8 cellular contexts compared by ENCODE assay signal in the genomic region with DNA sequence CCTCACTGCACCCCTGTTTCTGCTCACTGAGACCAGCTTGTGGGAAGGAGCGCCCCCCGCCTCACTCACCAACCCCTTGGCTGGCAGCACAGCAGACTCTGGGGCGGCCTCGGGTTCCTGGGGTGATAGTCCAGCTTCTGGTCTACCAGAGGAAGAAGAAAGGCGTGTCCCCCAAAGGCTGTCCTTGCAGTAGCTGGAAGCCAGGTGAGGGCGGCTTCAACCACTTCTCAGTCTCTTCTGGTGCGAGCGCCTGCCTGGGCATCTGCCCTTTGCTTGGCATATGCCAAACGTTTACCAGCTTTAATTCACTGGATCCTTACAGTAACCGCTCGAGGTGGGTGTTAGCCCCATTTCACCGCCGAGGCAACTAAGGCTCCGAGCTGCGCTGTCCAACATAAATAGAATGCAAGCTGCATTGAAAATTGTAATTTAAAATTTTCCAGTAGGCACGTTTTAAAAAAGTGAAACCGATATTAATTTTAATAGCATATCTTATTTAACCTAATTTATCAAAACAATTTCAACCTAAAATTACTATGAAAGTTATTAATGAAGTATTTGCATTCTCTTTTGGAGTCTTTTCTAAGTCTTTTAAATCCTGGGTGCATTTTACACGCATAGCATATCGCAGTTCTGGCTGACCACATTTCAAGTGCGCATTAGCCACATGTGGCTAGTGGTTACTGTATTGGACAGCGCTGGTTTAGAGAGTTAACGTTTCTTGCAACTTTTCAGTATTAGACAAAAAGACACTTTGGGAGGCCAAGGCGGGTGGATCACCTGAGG. TPM values are rescaled to one million over a fixed set of nuclear protein-coding genes. Genes with fewer than 3 reads are reported as not detected.
DNase-seq lines count a peak whose midpoint lies in the region; ATAC-seq and TF ChIP-seq lines count a peak whose summit lies in the region.

No MANE protein-coding gene starts in this region.

- TF ChIP-seq EP300 in sigmoid colon (IDR thresholded peaks at IDR 0.05) = no peak

- intact Hi-C loops in sigmoid colon (cut with DNase I) = loop anchor here (2.0 to 10.0 kb wide), 7 partner anchors 64 to 778 kb away; a partner anchor contains a TSS

- peak overlapping the region; percentile 88 for H3K4me3 ChIP-seq in AG09309 (ENCODE audit: control insufficient read depth, low read depth, low read length)
- peak overlapping the region; percentile 62 to 79 for H3K4me3 ChIP-seq in right atrium auricular region
- peak overlapping the region; percentile 67 to 87 (median 82) for H3K4me3 ChIP-seq in sigmoid colon

- H3K9me3 ChIP-seq in right atrium auricular region (no peaks in the 10 kb centered on the region), sigmoid colon (no peaks in the 10 kb centered on the region)

- H3K36me3 ChIP-seq in right atrium auricular region (no peaks in the 10 kb centered on the region), sigmoid colon (peaks cover 0 to 10% (median 0%) of the 10 kb centered on the region in 4 donors)

- H3K4me1 ChIP-seq in right atrium auricular region = peaks cover 0 to 47% of the 10 kb centered on the region in 2 donors
- peaks cover 0 to 29% (median 24%) of the 10 kb centered on the region in 4 donors for H3K4me1 ChIP-seq in sigmoid colon

- H3K27me3 ChIP-seq in right atrium auricular region (no peaks in the 10 kb centered on the region), sigmoid colon (no peaks in the 10 kb centered on the region)

- H3K27ac ChIP-seq in right atrium auricular region = peak overlapping the region; percentile 96 to 98
- H3K27ac ChIP-seq in sigmoid colon = peak overlapping the region; percentile 93 to 98 (median 97)

- no peak for DNase-seq in AG09309 (ENCODE audit: low read depth)
- peak; percentile 76 for DNase-seq in NCI-H2171 treated with DMSO at 0.1 percent for 48 hours (lab: John Stamatoyannopoulos, UW)
- DNase-seq in activated naive CD8-positive, alpha-beta T cell treated with anti-CD3 and anti-CD28 coated beads, Interleukin-2, amount 50 U/mL, for 16 hours (ENCODE audit: low read depth, low spot score) = peak; percentile 2
- DNase-seq in right atrium auricular region (ENCODE audit: low spot score) = peak; percentile 71
- DNase-seq in sigmoid colon = no peak
- no peak for DNase-seq in SKM-1 treated with dmso at 0.1 percent for 144 hours (lab: John Stamatoyannopoulos, UW; ENCODE audit: unreplicated experiment)

- TF ChIP-seq CTCF in AG09309 (IDR thresholded peaks at IDR 0.05; ENCODE audit: control insufficient read depth, insufficient read depth, low read depth, low read length, missing control alignments) (no peak), right atrium auricular region (IDR thresholded peaks at IDR 0.05) (peak in 1 of 2 donors; percentile 16), sigmoid colon (IDR thresholded peaks at IDR 0.05) (no peak)

- no peak for TF ChIP-seq POLR2A in sigmoid colon (IDR thresholded peaks at IDR 0.05)

- ATAC-seq in GM18502 (IDR thresholded peaks at IDR 0.05; ENCODE audit: poor library complexity, unreplicated experiment) (peak; percentile 33), HG02981 (IDR thresholded peaks at IDR 0.05; ENCODE audit: unreplicated experiment) (peak; percentile 20)

- WGBS in sigmoid colon, 2 donors = 3 to 21% methylated on average over 23 of the region's 23 CpGs

RNA-seq across cellular contexts. Expression of a gene that starts 0.9 kb away (rescaled TPM):
- 10 to 100 TPM; 58.1 to 61.8 TPM for total RNA-seq in right atrium auricular region
- 10 to 100 TPM; 26.3 to 61.5 (median 40.8) TPM for total RNA-seq in sigmoid colon
- 100 to 1,000 TPM in 2 of 3 donors, 10 to 100 TPM in 1; 66.7 to 171 (median 145) TPM for polyA plus RNA-seq in sigmoid colon

Comparison
In these comparisons a context has a peak if more than half of its experiments do, and no peak if none do; other contexts are left out.
1. DNase-seq: peak in NCI-H2171 treated with DMSO at 0.1 percent for 48 hours (single experiment), activated naive CD8-positive, alpha-beta T cell treated with anti-CD3 and anti-CD28 coated beads, Interleukin-2, amount 50 U/mL, for 16 hours (single experiment) and right atrium auricular region (single experiment); none in AG09309 (single experiment), sigmoid colon (single experiment) and SKM-1 treated with dmso at 0.1 percent for 144 hours (single experiment).
2. Peak in every context shown above with its lines, with median percentiles within 50 percentile points of each other: H3K4me3 ChIP-seq.